In genomic region chr10:71205468-71205867, GRCh38 we compare ENCODE assay signal across 13 cellular contexts. TPM values are rescaled to one million over a fixed set of nuclear protein-coding genes. Genes with fewer than 3 reads are reported as not detected.
"Had no signal": no experiment of that assay in that cellular context is flagged by ENCODE, and none has a peak within 500 bp of the region (broad histone marks: within the 10 kb centered on the region; RNA-seq: fewer than 3 reads in every experiment).

No MANE protein-coding gene starts in this region.

- H3K79me2 ChIP-seq: parathyroid adenoma had no signal

- H3K36me3 ChIP-seq: thoracic aorta had no signal

- DNase-seq: activated CD4-positive, alpha-beta T cell treated with anti-CD3 and anti-CD28 coated beads, Interleukin-2, amount 50 U/mL, for 48 hours; activated CD8-positive, alpha-beta memory T cell treated with anti-CD3 and anti-CD28 coated beads, Interleukin-2, amount 10 ng/mL, durations not matched to agents 7 days and 5 days; activated effector memory CD4-positive, alpha-beta T cell treated with Interleukin-2 at 50 U/mL for 16 hours; activated T-cell treated with anti-CD3 and anti-CD28 coated beads, Interleukin-2, amount 50 U/mL, for 24 hours; amygdala; hippocampal formation; naive thymus-derived CD4-positive, alpha-beta T cell; stimulated activated CD4-positive, alpha-beta T cell treated with anti-CD3 and anti-CD28 coated beads, Interleukin-4, amount 100 ng/mL, for 4 hours; stimulated activated naive CD8-positive, alpha-beta T cell treated with anti-CD3 and anti-CD28 coated beads, Interleukin-15, amount 100 ng/mL, for 72 hours; T-helper 2 cell had no signal

- H3K9me3 ChIP-seq: thoracic aorta had no signal

- H3K9ac ChIP-seq: parathyroid adenoma had no signal

- H2AFZ ChIP-seq: parathyroid adenoma had no signal

- H3K27ac ChIP-seq: parathyroid adenoma, skin epidermis, thoracic aorta had no signal

- H3K4me3 ChIP-seq: skin epidermis, thoracic aorta had no signal

RNA-seq across cellular contexts. Expression of gene UNC5B, which starts 6.9 kb away (rescaled TPM):
- polyA plus RNA-seq: naive thymus-derived CD4-positive, alpha-beta T cell had no signal
